Comparison of ENCODE assay signal across 8 cellular contexts in genomic region chr18:52670903-52671302, GRCh38.
DNase-seq lines count a peak whose midpoint lies in the region; ATAC-seq and TF ChIP-seq lines count a peak whose summit lies in the region.
"Had no signal": no experiment of that assay in that cellular context is flagged by ENCODE, and none has a peak within 500 bp of the region (broad histone marks: within the 10 kb centered on the region; RNA-seq: fewer than 3 reads in every experiment).

No MANE protein-coding gene starts in this region.

- TF ChIP-seq EP300 in esophagus muscularis mucosa (IDR thresholded peaks at IDR 0.05), result no peak

- 8% methylated on average over 3 of the region's 3 CpGs for WGBS in prostate gland
- 24% methylated on average over 3 of the region's 3 CpGs for WGBS in esophagus muscularis mucosa

- TF ChIP-seq CTCF in brain microvascular endothelial cell (IDR thresholded peaks at IDR 0.05; ENCODE audit: low read depth, low read length, missing control alignments) (peak; percentile 8), prostate gland (IDR thresholded peaks at IDR 0.05) (peak in 2 of 4 experiments; percentile 10 to 29), esophagus muscularis mucosa (IDR thresholded peaks at IDR 0.05) (no peak)

- TF ChIP-seq POLR2A in prostate gland (IDR thresholded peaks at IDR 0.05) (no peak), esophagus muscularis mucosa (IDR thresholded peaks at IDR 0.05; ENCODE audit: low read depth) (no peak)

- ATAC-seq in GM18858 (IDR thresholded peaks at IDR 0.05; ENCODE audit: unreplicated experiment), result peak; percentile 65
- ATAC-seq in GM19452 (IDR thresholded peaks at IDR 0.05; ENCODE audit: unreplicated experiment), result no peak

- peak; percentile 44 for DNase-seq in NCI-H1694 (lab: John Stamatoyannopoulos, UW)
- DNase-seq in brain microvascular endothelial cell, result peak; percentile 1
- DNase-seq in prostate gland (ENCODE audit: low spot score), result peak; percentile 9
- no peak for DNase-seq in esophagus muscularis mucosa (ENCODE audit: extremely low spot score)
- no peak for DNase-seq in activated CD8-positive, alpha-beta memory T cell treated with anti-CD3 and anti-CD28 coated beads, Interleukin-2, amount 50 U/mL, for 4 hours
- DNase-seq: stomach had no signal

- H3K4me1 ChIP-seq in prostate gland (replicated peaks) (no peaks in the 10 kb centered on the region), esophagus muscularis mucosa (no peaks in the 10 kb centered on the region)
- H3K4me1 ChIP-seq: stomach had no signal

- in situ Hi-C loops in brain microvascular endothelial cell (cut with HindIII; ENCODE audit: low pct_ligation_motif_present, low sequenced_read_pairs), result no loop called here

- intact Hi-C loops in prostate gland (cut with DNase I), result loop anchor here (5.0 to 10.0 kb wide), 2 partner anchors 334 to 1006 kb away; no protein-coding TSS in a partner anchor
- intact Hi-C loops in esophagus muscularis mucosa (cut with DNase I), result no loop called here

- H3K9me3 ChIP-seq in prostate gland (no peaks in the 10 kb centered on the region), esophagus muscularis mucosa (no peaks in the 10 kb centered on the region)
- H3K9me3 ChIP-seq: stomach had no signal

- no peak overlapping the region for H3K27ac ChIP-seq in brain microvascular endothelial cell
- H3K27ac ChIP-seq in prostate gland, result no peak overlapping the region
- H3K27ac ChIP-seq in esophagus muscularis mucosa (replicated peaks in 1 of 4), result no peak overlapping the region
- H3K27ac ChIP-seq: stomach had no signal

- H3K36me3 ChIP-seq in brain microvascular endothelial cell (replicated peaks) (no peaks in the 10 kb centered on the region), prostate gland (no peaks in the 10 kb centered on the region), esophagus muscularis mucosa (no peaks in the 10 kb centered on the region)
- H3K36me3 ChIP-seq: stomach had no signal

- H3K4me3 ChIP-seq in brain microvascular endothelial cell (ENCODE audit: low read depth, low read length) (no peak overlapping the region), prostate gland (no peak overlapping the region), esophagus muscularis mucosa (no peak overlapping the region)
- H3K4me3 ChIP-seq: stomach had no signal

- no peaks in the 10 kb centered on the region for H3K27me3 ChIP-seq in brain microvascular endothelial cell (replicated peaks)
- no peaks in the 10 kb centered on the region for H3K27me3 ChIP-seq in prostate gland (replicated peaks; ENCODE audit: insufficient read depth)
- H3K27me3 ChIP-seq in esophagus muscularis mucosa, result no peaks in the 10 kb centered on the region
- H3K27me3 ChIP-seq: stomach had no signal

Comparison
In these comparisons a context has a peak if more than half of its experiments do, and no peak if none do; other contexts are left out.
1. DNase-seq: peak in NCI-H1694 (single experiment), brain microvascular endothelial cell (single experiment) and prostate gland (single experiment); none in esophagus muscularis mucosa (single experiment) and activated CD8-positive, alpha-beta memory T cell treated with anti-CD3 and anti-CD28 coated beads, Interleukin-2, amount 50 U/mL, for 4 hours (single experiment).